Comparison of ENCODE assay signal across 19 cellular contexts in the genomic region with DNA sequence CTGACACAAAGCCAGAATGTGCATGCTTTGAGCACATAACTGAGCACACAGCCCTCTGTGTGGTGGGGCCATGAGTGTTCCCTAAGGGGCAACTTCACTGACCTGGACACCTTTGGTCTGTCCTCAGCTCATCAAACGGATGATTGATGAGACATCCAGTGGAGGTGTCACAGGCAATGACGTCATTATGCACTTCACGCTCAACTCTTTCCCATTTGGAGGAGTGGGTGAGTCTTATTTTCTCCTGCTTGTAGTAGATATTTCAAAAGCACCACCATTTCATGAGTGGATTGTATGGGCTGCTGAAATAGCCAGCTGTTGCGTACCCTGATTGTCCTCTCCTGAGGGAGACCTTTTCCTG. TPM values are rescaled to one million over a fixed set of nuclear protein-coding genes. Genes with fewer than 3 reads are reported as not detected.
DNase-seq lines count a peak whose midpoint lies in the region; TF ChIP-seq lines count a peak whose summit lies in the region.
"Had no signal": no experiment of that assay in that cellular context is flagged by ENCODE, and none has a peak within 500 bp of the region (broad histone marks: within the 10 kb centered on the region; RNA-seq: fewer than 3 reads in every experiment).

No MANE protein-coding gene starts in this region.

- no peak overlapping the region for H4K8ac ChIP-seq in trophoblast cell (ENCODE audit: low read depth, low read length)

- H2BK12ac ChIP-seq in trophoblast cell (ENCODE audit: low read length), result no peak overlapping the region

- H3K9ac ChIP-seq in iPS-15b (ENCODE audit: low read depth, low read length) (no peak overlapping the region), trophoblast cell (ENCODE audit: low read length) (no peak overlapping the region)

- no peak overlapping the region for H2AFZ ChIP-seq in trophoblast cell (ENCODE audit: insufficient read depth, low read length, poor library complexity)

- H2BK5ac ChIP-seq in trophoblast cell (ENCODE audit: low read depth, low read length, poor library complexity), result no peak overlapping the region

- H3K27ac ChIP-seq in 22Rv1 (peak overlapping the region; percentile 98), trophoblast cell (ENCODE audit: low read depth, low read length) (no peak overlapping the region)
- H3K27ac ChIP-seq: SJSA1 had no signal

- H3K36me3 ChIP-seq in iPS-15b (ENCODE audit: control insufficient read depth, insufficient read depth, low read length) (peaks cover 14% of the 10 kb centered on the region), trophoblast cell (ENCODE audit: control insufficient read depth in 1 of 2, insufficient read depth in 2 of 2, low read length in 2 of 2) (no peaks in the 10 kb centered on the region)
- H3K36me3 ChIP-seq: BE2C, SJSA1 had no signal

- no peak overlapping the region for H3K4me2 ChIP-seq in trophoblast cell (ENCODE audit: low read length)

- no peak overlapping the region for H4K12ac ChIP-seq in trophoblast cell (ENCODE audit: low read depth, low read length)

- no peak overlapping the region for H3K23ac ChIP-seq in trophoblast cell (ENCODE audit: low read length)

- H3K4me3 Mint-ChIP-seq in osteocyte (ENCODE audit: unreplicated experiment), result no peak overlapping the region

- H3K9me3 ChIP-seq in iPS-15b (ENCODE audit: control insufficient read depth, insufficient read depth, low read length) (no peaks in the 10 kb centered on the region), trophoblast cell (ENCODE audit: insufficient read depth, low read depth, low read length) (no peaks in the 10 kb centered on the region)
- H3K9me3 ChIP-seq: BE2C, SJSA1 had no signal

- no peaks in the 10 kb centered on the region for H3K27me3 ChIP-seq in iPS-15b (ENCODE audit: control insufficient read depth, insufficient read depth, low read length)
- no peaks in the 10 kb centered on the region for H3K27me3 ChIP-seq in trophoblast cell (ENCODE audit: insufficient read depth, low read length)
- H3K27me3 ChIP-seq: BE2C, SJSA1 had no signal

- no peaks in the 10 kb centered on the region for H3K9me3 Mint-ChIP-seq in osteocyte (ENCODE audit: unreplicated experiment)

- H3K18ac ChIP-seq in trophoblast cell (ENCODE audit: low read length), result no peak overlapping the region

- H2AK5ac ChIP-seq in trophoblast cell (ENCODE audit: low read length), result no peak overlapping the region

- no peak for TF ChIP-seq CTCF in 22Rv1 (IDR thresholded peaks at IDR 0.05)
- TF ChIP-seq CTCF in osteocyte (IDR thresholded peaks at IDR 0.05), result no peak

- no peak overlapping the region for H2BK120ac ChIP-seq in trophoblast cell (ENCODE audit: insufficient read depth, low read length, poor library complexity)

- H3K4me1 ChIP-seq in iPS-15b (ENCODE audit: control insufficient read depth, insufficient read depth, low read length) (peaks cover 7% of the 10 kb centered on the region), trophoblast cell (ENCODE audit: control insufficient read depth in 1 of 2, insufficient read depth in 2 of 2, low read length in 2 of 2) (no peaks in the 10 kb centered on the region)
- H3K4me1 ChIP-seq: BE2C, SJSA1 had no signal

- DNase-seq in HEK293T (ENCODE audit: extremely low spot score) (no peak), osteocyte (ENCODE audit: extremely low spot score, unreplicated experiment) (peak; percentile 42), NCI-H510A treated with DMSO at 0.1 percent for 48 hours (lab: John Stamatoyannopoulos, UW) (no peak), trophoblast cell (no peak), T-helper 2 cell (no peak)
- DNase-seq: BE2C, DMS53, GDM1, KG1, NCI-H1105, NCI-H146, NCI-H2227 treated with DMSO at 0.1 percent for 48 hours, NCI-H524 treated with DMSO at 0.1 percent for 48 hours, NCI-H82 had no signal

- CTCF ChIA-PET in HEK293T (lab: Yijun Ruan, JAX), result interaction anchor here (0.5 to 1.4 kb wide), 2 partner anchors 10 to 18 kb away, joined by 3 read pairs; no protein-coding TSS in a partner anchor

- peaks cover 42% of the 10 kb centered on the region for H3K36me3 Mint-ChIP-seq in osteocyte (ENCODE audit: unreplicated experiment)

- no peaks in the 10 kb centered on the region for H3K79me1 ChIP-seq in trophoblast cell (ENCODE audit: low read length)

- H3K27me3 Mint-ChIP-seq in osteocyte (ENCODE audit: unreplicated experiment), result no peaks in the 10 kb centered on the region

- no CpG with 5 or more reads among the region's 4 CpGs for WGBS in trophoblast cell (ENCODE audit: extremely low coverage, insufficient coverage, insufficient read length)

- H3K4me1 Mint-ChIP-seq in osteocyte (ENCODE audit: unreplicated experiment), result no peaks in the 10 kb centered on the region

- no peak overlapping the region for H3K14ac ChIP-seq in trophoblast cell (ENCODE audit: low read length)

- no peak overlapping the region for H4K91ac ChIP-seq in trophoblast cell (ENCODE audit: low read depth, low read length)

- no peaks in the 10 kb centered on the region for H3K79me2 ChIP-seq in trophoblast cell (ENCODE audit: control insufficient read depth, insufficient read depth, low read length, poor library complexity)

- POLR2A ChIA-PET in HEK293T (lab: Yijun Ruan, JAX), result interaction anchor here (0.6 to 1.0 kb wide), 2 partner anchors 11 to 17 kb away, joined by 3 to 5 read pairs; a partner anchor contains a TSS

- H3K27ac Mint-ChIP-seq in osteocyte (ENCODE audit: unreplicated experiment), result no peak overlapping the region

- H3K4me3 ChIP-seq in iPS-15b (ENCODE audit: low read depth, low read length) (peak overlapping the region; percentile 3), trophoblast cell (ENCODE audit: low read depth, low read length) (no peak overlapping the region)
- H3K4me3 ChIP-seq: SJSA1 had no signal

- no peak overlapping the region for H3K4ac ChIP-seq in trophoblast cell (ENCODE audit: low read depth, low read length)

TF ChIP-seq in HEK293T, 16 proteins besides CTCF, POLR2A, EP300 and RAD21:
- TF ChIP-seq ZNF384 (IDR thresholded peaks at IDR 0.05) (no peak), NFRKB (IDR thresholded peaks at IDR 0.05) (no peak), CTBP1 (IDR thresholded peaks at IDR 0.05; ENCODE audit: borderline replicate concordance) (no peak), BHLHE40 (IDR thresholded peaks at IDR 0.05; ENCODE audit: borderline replicate concordance) (no peak), ELF4 (IDR thresholded peaks at IDR 0.05) (no peak), FOXA1 (IDR thresholded peaks at IDR 0.05) (no peak), FOXK2 (IDR thresholded peaks at IDR 0.05) (no peak)
- TF ChIP-seq, protein P1, sequence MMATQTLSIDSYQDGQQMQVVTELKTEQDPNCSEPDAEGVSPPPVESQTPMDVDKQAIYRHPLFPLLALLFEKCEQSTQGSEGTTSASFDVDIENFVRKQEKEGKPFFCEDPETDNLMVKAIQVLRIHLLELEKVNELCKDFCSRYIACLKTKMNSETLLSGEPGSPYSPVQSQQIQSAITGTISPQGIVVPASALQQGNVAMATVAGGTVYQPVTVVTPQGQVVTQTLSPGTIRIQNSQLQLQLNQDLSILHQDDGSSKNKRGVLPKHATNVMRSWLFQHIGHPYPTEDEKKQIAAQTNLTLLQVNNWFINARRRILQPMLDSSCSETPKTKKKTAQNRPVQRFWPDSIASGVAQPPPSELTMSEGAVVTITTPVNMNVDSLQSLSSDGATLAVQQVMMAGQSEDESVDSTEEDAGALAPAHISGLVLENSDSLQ (IDR thresholded peaks at IDR 0.05), result peak; percentile 55; the same call in 1 of the 2 replicates

RNA-seq across cellular contexts. Expression of a gene that starts 16.2 kb away (rescaled TPM):
- total RNA-seq in osteocyte, result 87.5 and 97.1 TPM in 2 replicates
- 3.7 and 4.3 TPM in 2 replicates for polyA plus RNA-seq in trophoblast cell (2013)

RNA-seq across cellular contexts. Expression of a gene that starts 51.6 kb away (rescaled TPM):
- 0.16 and 0.24 TPM in 2 replicates for total RNA-seq in osteocyte
- not detected in 2 replicates for polyA plus RNA-seq in trophoblast cell (2013)
- total RNA-seq: A673, H1, SJSA1 had no signal
- polyA plus RNA-seq: H1 had no signal
